In genomic region chr7:5478568-5479045, GRCh38 we compare ENCODE assay signal across 10 cellular contexts. TPM values are rescaled to one million over a fixed set of nuclear protein-coding genes. Genes with fewer than 3 reads are reported as not detected.
A peak's percentile ranks its signal among the peaks of the same experiment; 100 is the strongest.
DNase-seq lines count a peak whose midpoint lies in the region; ATAC-seq, FAIRE-seq and TF ChIP-seq lines count a peak whose summit lies in the region.
"Had no signal": no experiment of that assay in that cellular context is flagged by ENCODE, and none has a peak within 500 bp of the region (broad histone marks: within the 10 kb centered on the region; RNA-seq: fewer than 3 reads in every experiment).

No MANE protein-coding gene starts in this region.

- no peak for TF ChIP-seq POLR2A in GM12878 (IDR thresholded peaks at IDR 0.05; ENCODE audit: low read depth, low read length)

- RAD21 ChIA-PET in GM12878 (lab: Charles Lee; ENCODE audit: unreplicated experiment) = no interaction called here

- CTCF ChIA-PET in GM12878 (lab: Yijun Ruan, JAX) = interaction anchor here (1.0 to 2.9 kb wide), 4 partner anchors 21 to 238 kb away, joined by 3 to 8 read pairs (median 3); no protein-coding TSS in a partner anchor

- SMC1A ChIA-PET in GM12878 (lab: Charles Lee; ENCODE audit: uncharacterized antibody, unreplicated experiment) = no interaction called here

- H3K9me3 ChIP-seq in cardiac muscle cell (ENCODE audit: low read depth) (no peaks in the 10 kb centered on the region), GM12878 (replicated peaks; ENCODE audit: control insufficient read depth, insufficient read depth, low read length) (no peaks in the 10 kb centered on the region), muscle layer of colon (ENCODE audit: low read length) (no peaks in the 10 kb centered on the region), upper lobe of right lung (no peaks in the 10 kb centered on the region)

- peak overlapping the region; percentile 61 for H2AFZ ChIP-seq in GM12878 (ENCODE audit: control insufficient read depth, low read depth, low read length)

- H3K36me3 ChIP-seq in cardiac muscle cell = no peaks in the 10 kb centered on the region
- no peaks in the 10 kb centered on the region; a peak in 1 of 4 replicates for H3K36me3 ChIP-seq in GM12878 (ENCODE audit: control insufficient read depth in 2 of 2, insufficient read depth in 2 of 2, low read length in 1 of 2)
- no peaks in the 10 kb centered on the region for H3K36me3 ChIP-seq in muscle layer of colon (ENCODE audit: insufficient read depth, low read length)
- H3K36me3 ChIP-seq in upper lobe of right lung = no peaks in the 10 kb centered on the region

- H3K27ac ChIP-seq in cardiac muscle cell (peak overlapping the region; percentile 88), GM12878 (ENCODE audit: control insufficient read depth, insufficient read depth) (no peak overlapping the region), muscle layer of colon (ENCODE audit: low read depth, low read length) (peak overlapping the region; percentile 38), upper lobe of right lung (no peak overlapping the region)

- DNase-seq in cardiac muscle cell (ENCODE audit: low read depth in 1 of 2, low spot score in 1 of 2) = no peak
- DNase-seq in Right ventricle myocardium inferior (ENCODE audit: missing footprints) = no peak
- DNase-seq in GM12878 (ENCODE audit: low read depth, low spot score) = no peak
- no peak for DNase-seq in upper lobe of right lung
- no peak for DNase-seq in SIG-M5 treated with dmso at 0.1 percent for 504 hours (lab: John Stamatoyannopoulos, UW; ENCODE audit: unreplicated experiment)
- no peak for DNase-seq in T-helper 1 cell
- DNase-seq: CD8-positive, alpha-beta memory T cell; NCI-H1048 had no signal

- TF ChIP-seq CTCF in cardiac muscle cell (IDR thresholded peaks at IDR 0.05; ENCODE audit: low read depth, low read length) = no peak
- no peak for TF ChIP-seq CTCF in GM12878 (IDR thresholded peaks at IDR 0.05 in 2 of 3, conservative IDR thresholded peaks at IDR 0.05 in 1 of 3; ENCODE audit: control insufficient read depth in 2 of 3, extremely low read depth in 1 of 3, insufficient read depth in 1 of 3, low read depth in 3 of 3, low read length in 3 of 3)
- TF ChIP-seq CTCF in upper lobe of right lung (IDR thresholded peaks at IDR 0.05) = no peak

- intact Hi-C loops in Right ventricle myocardium inferior (cut with DNase I) (no loop called here), GM12878 (cut with micrococcal nuclease; ENCODE audit: unreplicated experiment) (no loop called here), upper lobe of right lung (cut with DNase I) (no loop called here)

- H3K79me2 ChIP-seq in GM12878 (ENCODE audit: control insufficient read depth, insufficient read depth, low read length) = no peaks in the 10 kb centered on the region

- H3K9ac ChIP-seq in GM12878 (ENCODE audit: control insufficient read depth, insufficient read depth, low read length) (no peak overlapping the region), muscle layer of colon (ENCODE audit: low read length) (no peak overlapping the region)

- BruUV-seq in GM12878 (replicated peaks; lab: Mats Ljungman, UMichigan) = no TSS peak

- TF ChIP-seq EP300 in GM12878 (IDR thresholded peaks at IDR 0.05; ENCODE audit: borderline replicate concordance in 1 of 2, control insufficient read depth in 1 of 2, low read depth in 2 of 2, low read length in 2 of 2) = no peak

- no peaks in the 10 kb centered on the region for H4K20me1 ChIP-seq in GM12878 (ENCODE audit: control insufficient read depth, insufficient read depth)

- H3K4me3 ChIP-seq in cardiac muscle cell (no peak overlapping the region), GM12878 (no peak overlapping the region), muscle layer of colon (ENCODE audit: low read depth in 1 of 2, low read length in 2 of 2) (peak overlapping the region; percentile 31 to 72), upper lobe of right lung (peak overlapping the region; percentile 43)

- WGBS in GM12878 (ENCODE audit: insufficient coverage, insufficient replicate concordance, low lambda C conversion rate, missing lambda C conversion rate) = 67% methylated on average over 17 of the region's 17 CpGs

- H3K4me1 ChIP-seq in cardiac muscle cell (ENCODE audit: low read depth) (peaks cover 20% of the 10 kb centered on the region), GM12878 (ENCODE audit: control insufficient read depth, insufficient read depth, low read length) (no peaks in the 10 kb centered on the region), muscle layer of colon (ENCODE audit: insufficient read depth, low read length) (peaks cover 23% of the 10 kb centered on the region), upper lobe of right lung (peaks cover 8% of the 10 kb centered on the region)

- ATAC-seq in Right ventricle myocardium inferior (no peak), GM12878 (peak; percentile 25), upper lobe of right lung (peak; percentile 26), HG03095 (IDR thresholded peaks at IDR 0.05; ENCODE audit: unreplicated experiment) (no peak)

- FAIRE-seq in GM12878 (lab: Jason Lieb, UNC) = no peak

- peak overlapping the region; percentile 54 for H3K4me2 ChIP-seq in GM12878 (ENCODE audit: control insufficient read depth, insufficient read depth)

- H3K27me3 ChIP-seq in cardiac muscle cell (no peaks in the 10 kb centered on the region), GM12878 (replicated peaks in 1 of 2; ENCODE audit: control insufficient read depth in 2 of 2, insufficient read depth in 2 of 2, low read length in 1 of 2) (no peaks in the 10 kb centered on the region), muscle layer of colon (ENCODE audit: control insufficient read depth in 1 of 2, insufficient read depth in 2 of 2, low read length in 2 of 2) (no peaks in the 10 kb centered on the region), upper lobe of right lung (no peaks in the 10 kb centered on the region)

- in situ Hi-C loops in GM12878 (cut with MboI) = no loop called here

- no peak for TF ChIP-seq RAD21 in GM12878 (IDR thresholded peaks at IDR 0.05; ENCODE audit: insufficient read depth, low read depth, low read length)

- POLR2A ChIA-PET in GM12878 (lab: Charles Lee) = no interaction called here

RNA-seq across cellular contexts. Expression of gene FBXL18, which starts 35.0 kb away (rescaled TPM):
- total RNA-seq in cardiac muscle cell (10.0 and 11.4 TPM in 2 replicates), Right ventricle myocardium inferior (6.5 TPM), GM12878 (2014; rRNA removed) (4.7 and 6.7 TPM in 2 replicates), GM12878 (2014; rRNA removed; fragmentation: Illumina TruSeq; extraction: Trizol) (2.0 and 2.8 TPM in 2 replicates), GM12878 (2021) (15.9 and 19.6 TPM in 2 replicates), upper lobe of right lung (8.1 TPM)
- polyA plus RNA-seq in cardiac muscle cell (5.1 and 8.3 TPM in 2 replicates), GM12878 (2011; rRNA removed) (0.61 and 2.0 TPM in 2 replicates), GM12878 (2014; fragmentation: Illumina TruSeq; extraction: Trizol) (0.95 and 2.7 TPM in 2 replicates), GM12878 (2014; fragmentation: Nextera tagmentation; extraction: Ambion mirVana) (1 to 10 TPM in 1 of 2 experiments, under 1 TPM in 1; 0.80 to 1.1 TPM), GM12878 (2014; rRNA removed) (10.0 and 11.3 TPM in 2 replicates), GM12878 (2016; fragmentation: Nextera tagmentation; extraction: Ambion mirVana) (10 to 100 TPM; 13.6 to 14.8 TPM)
- total RNA-seq in GM12878 (2013; cell fraction: nucleolus; rRNA removed) = 14.1 and 16.0 TPM in 2 replicates
- 1.1 TPM for polyA plus RNA-seq in GM12878 (2011; ENCODE audit: low read depth)
- polyA plus RNA-seq in GM12878 (2011; cell fraction: cytosol; rRNA removed) = 2.1 and 3.8 TPM in 2 replicates
- polyA plus RNA-seq in GM12878 (2011; cell fraction: nucleus; rRNA removed) = 5.4 and 10.5 TPM in 2 replicates
- polyA plus RNA-seq in GM12878 (2012) = 3.4 TPM in 2 replicates
- polyA minus RNA-seq in GM12878 (2011; rRNA and poly(A)+ RNA removed) = 4.2 and 6.3 TPM in 2 replicates
- 4.8 and 5.6 TPM in 2 replicates for polyA minus RNA-seq in GM12878 (2011; cell fraction: cytosol; rRNA and poly(A)+ RNA removed)
- 3.7 and 7.7 TPM in 2 replicates for polyA minus RNA-seq in GM12878 (2011; cell fraction: nucleus; rRNA and poly(A)+ RNA removed)

RNA-seq across cellular contexts. Expression of gene ACTB, which starts 51.8 kb away (rescaled TPM):
- total RNA-seq in cardiac muscle cell = 2,248 and 2,483 TPM in 2 replicates
- 2,826 and 3,628 TPM in 2 replicates for polyA plus RNA-seq in cardiac muscle cell
- total RNA-seq in Right ventricle myocardium inferior = 934 TPM
- total RNA-seq in GM12878 (2013; cell fraction: nucleolus; rRNA removed) = 1,974 and 2,098 TPM in 2 replicates
- 5,201 and 6,104 TPM in 2 replicates for total RNA-seq in GM12878 (2014; rRNA removed)
- total RNA-seq in GM12878 (2014; rRNA removed; fragmentation: Illumina TruSeq; extraction: Trizol) = 5,689 and 6,359 TPM in 2 replicates
- total RNA-seq in GM12878 (2021) = 16,196 and 16,641 TPM in 2 replicates
- 7,864 TPM for polyA plus RNA-seq in GM12878 (2011; ENCODE audit: low read depth)
- polyA plus RNA-seq in GM12878 (2011; rRNA removed) = 1,147 and 2,786 TPM in 2 replicates
- polyA plus RNA-seq in GM12878 (2011; cell fraction: cytosol; rRNA removed) = 3,130 and 4,314 TPM in 2 replicates
- polyA plus RNA-seq in GM12878 (2011; cell fraction: nucleus; rRNA removed) = 6,255 and 8,387 TPM in 2 replicates
- 9,522 and 10,892 TPM in 2 replicates for polyA plus RNA-seq in GM12878 (2012)
- polyA plus RNA-seq in GM12878 (2014; fragmentation: Illumina TruSeq; extraction: Trizol) = 10,962 and 12,114 TPM in 2 replicates
- polyA plus RNA-seq in GM12878 (2014; fragmentation: Nextera tagmentation; extraction: Ambion mirVana) = over 10,000 TPM; 10,715 to 12,414 TPM
- polyA plus RNA-seq in GM12878 (2014; rRNA removed) = 5,798 and 7,688 TPM in 2 replicates
- over 10,000 TPM; 31,192 to 31,914 TPM for polyA plus RNA-seq in GM12878 (2016; fragmentation: Nextera tagmentation; extraction: Ambion mirVana)
- polyA minus RNA-seq in GM12878 (2011; rRNA and poly(A)+ RNA removed) = 3,368 and 4,052 TPM in 2 replicates
- 3,847 and 4,043 TPM in 2 replicates for polyA minus RNA-seq in GM12878 (2011; cell fraction: cytosol; rRNA and poly(A)+ RNA removed)
- 1,573 and 2,410 TPM in 2 replicates for polyA minus RNA-seq in GM12878 (2011; cell fraction: nucleus; rRNA and poly(A)+ RNA removed)
- 3,962 TPM for total RNA-seq in upper lobe of right lung

RNA-seq across cellular contexts. Expression of gene TNRC18, which starts 55.0 kb away (rescaled TPM):
- 111 and 180 TPM in 2 replicates for total RNA-seq in cardiac muscle cell
- polyA plus RNA-seq in cardiac muscle cell = 15.1 and 19.2 TPM in 2 replicates
- total RNA-seq in Right ventricle myocardium inferior = 34.8 TPM
- total RNA-seq in GM12878 (2013; cell fraction: nucleolus; rRNA removed) = 38.2 and 49.8 TPM in 2 replicates
- 6.5 and 6.8 TPM in 2 replicates for total RNA-seq in GM12878 (2014; rRNA removed)
- 10.6 and 11.5 TPM in 2 replicates for total RNA-seq in GM12878 (2014; rRNA removed; fragmentation: Illumina TruSeq; extraction: Trizol)
- 31.3 and 31.7 TPM in 2 replicates for total RNA-seq in GM12878 (2021)
- polyA plus RNA-seq in GM12878 (2011; ENCODE audit: low read depth) = 7.4 TPM
- 3.9 and 4.0 TPM in 2 replicates for polyA plus RNA-seq in GM12878 (2011; rRNA removed)
- 5.7 and 7.9 TPM in 2 replicates for polyA plus RNA-seq in GM12878 (2011; cell fraction: cytosol; rRNA removed)
- polyA plus RNA-seq in GM12878 (2011; cell fraction: nucleus; rRNA removed) = 13.3 and 22.8 TPM in 2 replicates
- polyA plus RNA-seq in GM12878 (2012) = 13.4 and 15.7 TPM in 2 replicates
- polyA plus RNA-seq in GM12878 (2014; fragmentation: Illumina TruSeq; extraction: Trizol) = 10.3 and 18.2 TPM in 2 replicates
- under 1 TPM; 0.02 to 0.10 TPM for polyA plus RNA-seq in GM12878 (2014; fragmentation: Nextera tagmentation; extraction: Ambion mirVana)
- 13.7 and 17.2 TPM in 2 replicates for polyA plus RNA-seq in GM12878 (2014; rRNA removed)
- 1 to 10 TPM; 1.0 to 1.2 TPM for polyA plus RNA-seq in GM12878 (2016; fragmentation: Nextera tagmentation; extraction: Ambion mirVana)
- 10.2 and 17.6 TPM in 2 replicates for polyA minus RNA-seq in GM12878 (2011; rRNA and poly(A)+ RNA removed)
- polyA minus RNA-seq in GM12878 (2011; cell fraction: cytosol; rRNA and poly(A)+ RNA removed) = 12.0 and 17.7 TPM in 2 replicates
- polyA minus RNA-seq in GM12878 (2011; cell fraction: nucleus; rRNA and poly(A)+ RNA removed) = 10.3 and 17.7 TPM in 2 replicates
- 118 TPM for total RNA-seq in upper lobe of right lung

Comparison
In these comparisons a context has a peak if more than half of its experiments do, and no peak if none do; other contexts are left out.
1. H3K27ac ChIP-seq: peak in cardiac muscle cell (single experiment) and muscle layer of colon (single experiment); none in GM12878 (single experiment) and upper lobe of right lung (single experiment).
2. H3K4me3 ChIP-seq: peak in muscle layer of colon (2 of 2) and upper lobe of right lung (single experiment); none in cardiac muscle cell (single experiment) and GM12878 (single experiment).
3. ATAC-seq: peak in GM12878 (single experiment) and upper lobe of right lung (single experiment); none in Right ventricle myocardium inferior (single experiment) and HG03095 (single experiment).